Comparison of ENCODE assay signal across 1 cellular context in genomic region chr18:63679820-63680606, GRCh38.
TF ChIP-seq lines count a peak whose summit lies in the region.

No MANE protein-coding gene starts in this region.

TF ChIP-seq in A549, 52 proteins besides CTCF, POLR2A, EP300 and RAD21 (continued from another document):
- TF ChIP-seq, protein P1, sequence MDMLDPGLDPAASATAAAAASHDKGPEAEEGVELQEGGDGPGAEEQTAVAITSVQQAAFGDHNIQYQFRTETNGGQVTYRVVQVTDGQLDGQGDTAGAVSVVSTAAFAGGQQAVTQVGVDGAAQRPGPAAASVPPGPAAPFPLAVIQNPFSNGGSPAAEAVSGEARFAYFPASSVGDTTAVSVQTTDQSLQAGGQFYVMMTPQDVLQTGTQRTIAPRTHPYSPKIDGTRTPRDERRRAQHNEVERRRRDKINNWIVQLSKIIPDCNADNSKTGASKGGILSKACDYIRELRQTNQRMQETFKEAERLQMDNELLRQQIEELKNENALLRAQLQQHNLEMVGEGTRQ (IDR thresholded peaks at IDR 0.05) = no peak
- no peak for TF ChIP-seq CBX2 (IDR thresholded peaks at IDR 0.05; ENCODE audit: borderline replicate concordance, low read depth)
